Comparison of ENCODE assay signal across 10 cellular contexts in the genomic region with DNA sequence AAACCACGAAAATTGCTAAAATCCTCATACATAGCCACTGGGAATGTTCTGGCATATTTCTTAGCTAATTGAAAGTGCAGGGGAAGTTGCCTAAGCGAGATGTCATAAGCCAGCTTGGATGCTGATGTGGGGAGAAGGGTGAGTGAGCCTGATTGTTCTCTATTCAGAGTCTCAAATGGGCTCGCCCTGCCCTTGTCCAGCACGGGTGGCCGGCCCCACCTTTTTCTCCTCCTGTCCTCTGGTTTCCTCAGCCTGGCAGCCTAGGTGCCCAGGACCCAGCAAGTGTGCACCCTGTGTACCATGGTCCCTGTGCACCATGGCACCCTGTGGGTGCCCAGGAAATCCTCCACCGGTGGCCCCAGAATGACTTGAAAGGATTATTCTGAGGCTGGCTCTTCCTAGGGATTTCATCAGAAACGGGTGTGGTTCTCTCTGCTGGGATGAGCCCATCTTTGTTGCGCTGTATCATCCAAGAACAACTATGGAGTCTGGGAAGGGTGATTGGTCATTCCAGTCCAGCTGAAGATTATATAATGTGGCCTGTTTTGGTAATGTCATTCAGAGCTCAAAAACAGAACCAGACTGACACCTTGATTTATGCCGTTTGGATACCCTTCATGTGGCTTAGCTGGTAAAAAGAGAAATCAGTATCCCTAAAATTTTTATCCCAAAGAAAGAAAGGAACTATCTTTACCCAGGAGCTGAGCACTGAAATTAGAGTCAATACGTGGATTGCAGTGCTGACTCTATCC.
DNase-seq lines count a peak whose midpoint lies in the region; ATAC-seq and TF ChIP-seq lines count a peak whose summit lies in the region.
"Had no signal": no experiment of that assay in that cellular context is flagged by ENCODE, and none has a peak within 500 bp of the region (broad histone marks: within the 10 kb centered on the region; RNA-seq: fewer than 3 reads in every experiment).

No MANE protein-coding gene starts in this region.

- H3K9me3 ChIP-seq in testis = no peaks in the 10 kb centered on the region

- intact Hi-C loops in left ventricle myocardium superior (cut with micrococcal nuclease) (loop anchor here (10.0 kb wide), 1 partner anchor 104 kb away; no protein-coding TSS in a partner anchor), testis (cut with DNase I; ENCODE audit: low total_unique reads) (no loop called here)

- peak overlapping the region; percentile 77 for H3K4me3 Mint-ChIP-seq in activated naive CD8-positive, alpha-beta T cell

- TF ChIP-seq POLR2A in testis (IDR thresholded peaks at IDR 0.05) = no peak

- no peaks in the 10 kb centered on the region for H3K27me3 ChIP-seq in testis

- no peaks in the 10 kb centered on the region for H3K27me3 Mint-ChIP-seq in activated naive CD8-positive, alpha-beta T cell

- no peak for TF ChIP-seq CTCF in testis (IDR thresholded peaks at IDR 0.05)

- DNase-seq in SIG-M5 treated with dmso at 0.1 percent for 504 hours (lab: John Stamatoyannopoulos, UW; ENCODE audit: unreplicated experiment) (peak; percentile 6), SIG-M5 (lab: John Stamatoyannopoulos, UW) (no peak), left ventricle myocardium superior (no peak), testis (peak; percentile 33), mucosa of gallbladder (ENCODE audit: low spot score) (no peak), superior temporal gyrus (ENCODE audit: extremely low spot score) (no peak)
- DNase-seq: 8988T; activated CD8-positive, alpha-beta memory T cell treated with anti-CD3 and anti-CD28 coated beads for 24 hours had no signal

- H3K4me3 ChIP-seq in testis = no peak overlapping the region

- H3K27ac Mint-ChIP-seq in activated naive CD8-positive, alpha-beta T cell = peak overlapping the region; percentile 100

- H3K4me1 Mint-ChIP-seq in activated naive CD8-positive, alpha-beta T cell (ENCODE audit: low read depth) = peaks cover 94% of the 10 kb centered on the region

- 79 to 87% methylated on average over 10 of the region's 10 CpGs for WGBS in testis, 2 donors

- peaks cover 27% of the 10 kb centered on the region for H3K36me3 Mint-ChIP-seq in activated naive CD8-positive, alpha-beta T cell

- peak overlapping the region; percentile 16 to 69 for H3K27ac ChIP-seq in testis

- ATAC-seq in left ventricle myocardium superior = peak; percentile 20
- no peak for ATAC-seq in HG02870 (IDR thresholded peaks at IDR 0.05; ENCODE audit: unreplicated experiment)

- peaks cover 36% of the 10 kb centered on the region for H3K4me1 ChIP-seq in testis

- H3K9me3 Mint-ChIP-seq in activated naive CD8-positive, alpha-beta T cell (ENCODE audit: low read depth) = no peaks in the 10 kb centered on the region

- no peaks in the 10 kb centered on the region for H3K36me3 ChIP-seq in testis (ENCODE audit: low read depth, missing control alignments)

Comparison
In these comparisons a context has a peak if more than half of its experiments do, and no peak if none do; other contexts are left out.
1. DNase-seq: peak in SIG-M5 treated with dmso at 0.1 percent for 504 hours (single experiment) and testis (single experiment); none in SIG-M5 (single experiment), left ventricle myocardium superior (single experiment), mucosa of gallbladder (single experiment) and superior temporal gyrus (single experiment).